In genomic region chr14:88598097-88598675, GRCh38 we compare ENCODE assay signal across 18 cellular contexts. TPM values are rescaled to one million over a fixed set of nuclear protein-coding genes. Genes with fewer than 3 reads are reported as not detected.
DNase-seq lines count a peak whose midpoint lies in the region; ATAC-seq and TF ChIP-seq lines count a peak whose summit lies in the region.
"Had no signal": no experiment of that assay in that cellular context is flagged by ENCODE, and none has a peak within 500 bp of the region (broad histone marks: within the 10 kb centered on the region; RNA-seq: fewer than 3 reads in every experiment).

No MANE protein-coding gene starts in this region.

- TF ChIP-seq CTCF in OCI-LY3 (IDR thresholded peaks at IDR 0.05; ENCODE audit: low read depth, low read length), result no peak

- peaks cover 29% of the 10 kb centered on the region for H3K4me1 Mint-ChIP-seq in T-helper 2 cell treated with Interferon-gamma antibody and Interleukin-4, amounts not matched to agents 5 μg/mL and 100 μg/mL, for 36 hours (ENCODE audit: low read depth)
- H3K4me1 Mint-ChIP-seq in stimulated activated naive B cell treated with anti-CD40 and anti-IgM and Interleukin-4, amounts not matched to agents 10 μg/mL and 1 μg/mL and 100 μg/mL, for 72 hours, result peaks cover 35 to 58% of the 10 kb centered on the region in 2 donors
- H3K4me1 Mint-ChIP-seq in CD8-positive, alpha-beta memory T cell, result peaks cover 20 to 26% (median 23%) of the 10 kb centered on the region in 3 donors

- no peak overlapping the region for H3K9ac ChIP-seq in OCI-LY3 (ENCODE audit: low read length)

- ATAC-seq in stimulated activated naive B cell treated with anti-CD40 and anti-IgM and Interleukin-4, amounts not matched to agents 10 μg/mL and 1 μg/mL and 100 μg/mL, for 72 hours (replicated peaks), result peak; percentile 29 to 40
- no peak for ATAC-seq in GM21717 (IDR thresholded peaks at IDR 0.05; ENCODE audit: unreplicated experiment)
- no peak for ATAC-seq in HG03108 (IDR thresholded peaks at IDR 0.05; ENCODE audit: unreplicated experiment)

- no peaks in the 10 kb centered on the region for H4K20me1 ChIP-seq in OCI-LY3 (ENCODE audit: insufficient read depth, low read length)

- H3K4me3 Mint-ChIP-seq in T-helper 2 cell treated with Interferon-gamma antibody and Interleukin-4, amounts not matched to agents 5 μg/mL and 100 μg/mL, for 36 hours, result no peak overlapping the region
- H3K4me3 Mint-ChIP-seq in stimulated activated naive B cell treated with anti-CD40 and anti-IgM and Interleukin-4, amounts not matched to agents 10 μg/mL and 1 μg/mL and 100 μg/mL, for 72 hours, result peak overlapping the region; percentile 11 to 54
- peak overlapping the region in 1 of 7 donors; percentile 33 for H3K4me3 Mint-ChIP-seq in CD8-positive, alpha-beta memory T cell
- H3K4me3 Mint-ChIP-seq: CD4-positive, alpha-beta memory T cell had no signal

- DNase-seq in T-helper 2 cell treated with Interferon-gamma antibody and Interleukin-4, amounts not matched to agents 5 μg/mL and 100 μg/mL, for 36 hours (ENCODE audit: low spot score), result no peak
- DNase-seq in T-helper 2 cell (no peak), left kidney (ENCODE audit: low read depth, low spot score) (peak; percentile 16)
- peak; percentile 17 for DNase-seq in stimulated activated naive B cell treated with anti-CD40 and anti-IgM and Interleukin-4, amounts not matched to agents 10 μg/mL and 1 μg/mL and 100 μg/mL, for 72 hours
- no peak for DNase-seq in CD8-positive, alpha-beta memory T cell
- DNase-seq: 8988T; BE2C; CD4-positive, alpha-beta memory T cell; DMS79 treated with DMSO at 0.1 percent for 48 hours; GOT3; MG63; NCI-H1092; NCI-H2107; NCI-H2227 treated with DMSO at 0.1 percent for 48 hours; NCI-H524 had no signal

- peak overlapping the region; percentile 46 for H3K27ac Mint-ChIP-seq in T-helper 2 cell treated with Interferon-gamma antibody and Interleukin-4, amounts not matched to agents 5 μg/mL and 100 μg/mL, for 36 hours
- peak overlapping the region; percentile 53 for H3K27ac Mint-ChIP-seq in stimulated activated naive B cell treated with anti-CD40 and anti-IgM and Interleukin-4, amounts not matched to agents 10 μg/mL and 1 μg/mL and 100 μg/mL, for 72 hours
- peak overlapping the region in 4 of 8 donors; percentile 15 to 75 (median 57) for H3K27ac Mint-ChIP-seq in CD8-positive, alpha-beta memory T cell

- H3K9me3 ChIP-seq in OCI-LY3 (ENCODE audit: insufficient read depth, low read length), result no peaks in the 10 kb centered on the region
- no peaks in the 10 kb centered on the region for H3K9me3 ChIP-seq in CD8-positive, alpha-beta memory T cell (ENCODE audit: low read length)
- H3K9me3 ChIP-seq: BE2C, MG63 had no signal

- H2AFZ ChIP-seq in OCI-LY3 (ENCODE audit: low read depth, low read length), result no peak overlapping the region

- no peaks in the 10 kb centered on the region for H3K9me3 Mint-ChIP-seq in T-helper 2 cell treated with Interferon-gamma antibody and Interleukin-4, amounts not matched to agents 5 μg/mL and 100 μg/mL, for 36 hours
- peaks cover 0 to 2% of the 10 kb centered on the region in 2 donors for H3K9me3 Mint-ChIP-seq in stimulated activated naive B cell treated with anti-CD40 and anti-IgM and Interleukin-4, amounts not matched to agents 10 μg/mL and 1 μg/mL and 100 μg/mL, for 72 hours
- no peaks in the 10 kb centered on the region for H3K9me3 Mint-ChIP-seq in CD8-positive, alpha-beta memory T cell
- H3K9me3 Mint-ChIP-seq: CD4-positive, alpha-beta memory T cell had no signal

- CTCF ChIA-PET in CD8-positive, alpha-beta memory T cell (lab: Charles Lee), result no interaction called here

- H3K4me1 ChIP-seq in OCI-LY3 (ENCODE audit: low read length), result peaks cover 67% of the 10 kb centered on the region
- H3K4me1 ChIP-seq in CD8-positive, alpha-beta memory T cell (ENCODE audit: insufficient read depth, low read length), result peaks cover 12% of the 10 kb centered on the region
- H3K4me1 ChIP-seq: BE2C had no signal

- H3K36me3 Mint-ChIP-seq in T-helper 2 cell treated with Interferon-gamma antibody and Interleukin-4, amounts not matched to agents 5 μg/mL and 100 μg/mL, for 36 hours (ENCODE audit: low read depth), result peaks cover 55% of the 10 kb centered on the region
- peaks cover 54 to 59% of the 10 kb centered on the region in 2 donors for H3K36me3 Mint-ChIP-seq in stimulated activated naive B cell treated with anti-CD40 and anti-IgM and Interleukin-4, amounts not matched to agents 10 μg/mL and 1 μg/mL and 100 μg/mL, for 72 hours
- H3K36me3 Mint-ChIP-seq in CD8-positive, alpha-beta memory T cell, result peaks cover 15 to 90% (median 35%) of the 10 kb centered on the region in 3 donors

- H3K4me3 ChIP-seq in OCI-LY3 (ENCODE audit: low read length), result no peak overlapping the region
- H3K4me3 ChIP-seq in CD8-positive, alpha-beta memory T cell (ENCODE audit: low read length), result no peak overlapping the region
- H3K4me3 ChIP-seq: MG63 had no signal

- no peak overlapping the region for H3K27ac ChIP-seq in OCI-LY3 (ENCODE audit: low read length)
- H3K27ac ChIP-seq in CD8-positive, alpha-beta memory T cell (ENCODE audit: low read depth, low read length), result no peak overlapping the region

- peak overlapping the region; percentile 10; the same call in 1 of the 2 replicates for H3K4me2 ChIP-seq in OCI-LY3 (ENCODE audit: low read length)

- POLR2A ChIA-PET in CD8-positive, alpha-beta memory T cell (lab: Charles Lee), result no interaction called here

- peaks cover 75% of the 10 kb centered on the region for H3K36me3 ChIP-seq in OCI-LY3 (replicated peaks; ENCODE audit: low read depth, low read length)
- H3K36me3 ChIP-seq in CD8-positive, alpha-beta memory T cell (ENCODE audit: insufficient read depth, low read length), result peaks cover 24% of the 10 kb centered on the region

- H3K79me2 ChIP-seq in OCI-LY3 (ENCODE audit: low read length), result peaks cover 3% of the 10 kb centered on the region; the same call in 1 of the 2 replicates

- no peaks in the 10 kb centered on the region for H3K27me3 ChIP-seq in OCI-LY3 (ENCODE audit: low read depth, low read length)
- H3K27me3 ChIP-seq in CD8-positive, alpha-beta memory T cell (ENCODE audit: insufficient read depth, low read length, poor library complexity, severe bottlenecking), result no peaks in the 10 kb centered on the region
- H3K27me3 ChIP-seq: BE2C, MG63 had no signal

- no peaks in the 10 kb centered on the region for H3K27me3 Mint-ChIP-seq in T-helper 2 cell treated with Interferon-gamma antibody and Interleukin-4, amounts not matched to agents 5 μg/mL and 100 μg/mL, for 36 hours (ENCODE audit: low read depth)
- H3K27me3 Mint-ChIP-seq in stimulated activated naive B cell treated with anti-CD40 and anti-IgM and Interleukin-4, amounts not matched to agents 10 μg/mL and 1 μg/mL and 100 μg/mL, for 72 hours, result no peaks in the 10 kb centered on the region
- H3K27me3 Mint-ChIP-seq in CD8-positive, alpha-beta memory T cell, result no peaks in the 10 kb centered on the region
- H3K27me3 Mint-ChIP-seq: CD4-positive, alpha-beta memory T cell had no signal

RNA-seq across cellular contexts. Expression of gene ZC3H14, which starts 35.3 kb away (rescaled TPM):
- 10 to 100 TPM; 50.3 to 56.4 TPM for total RNA-seq in CD8-positive, alpha-beta memory T cell
- 49.0 TPM for polyA plus RNA-seq in CD8-positive, alpha-beta memory T cell

RNA-seq across cellular contexts. Expression of gene PTPN21, which starts 43.4 kb away (rescaled TPM):
- under 1 TPM; 0.28 to 0.53 TPM for total RNA-seq in CD8-positive, alpha-beta memory T cell
- polyA plus RNA-seq in CD8-positive, alpha-beta memory T cell, result not detected
- total RNA-seq: CD4-positive, alpha-beta memory T cell had no signal
- polyA plus RNA-seq: CD4-positive, alpha-beta memory T cell had no signal

Comparison
In these comparisons a context has a peak if more than half of its experiments do, and no peak if none do; other contexts are left out.
1. DNase-seq: peak in left kidney (single experiment) and stimulated activated naive B cell treated with anti-CD40 and anti-IgM and Interleukin-4, amounts not matched to agents 10 μg/mL and 1 μg/mL and 100 μg/mL, for 72 hours (single experiment); none in T-helper 2 cell treated with Interferon-gamma antibody and Interleukin-4, amounts not matched to agents 5 μg/mL and 100 μg/mL, for 36 hours (single experiment), T-helper 2 cell (0 of 5) and CD8-positive, alpha-beta memory T cell (0 of 5).
2. ATAC-seq: peak in stimulated activated naive B cell treated with anti-CD40 and anti-IgM and Interleukin-4, amounts not matched to agents 10 μg/mL and 1 μg/mL and 100 μg/mL, for 72 hours (2 of 2); none in GM21717 (single experiment) and HG03108 (single experiment).